ENCODE assay signal across 8 cellular contexts in the genomic region with DNA sequence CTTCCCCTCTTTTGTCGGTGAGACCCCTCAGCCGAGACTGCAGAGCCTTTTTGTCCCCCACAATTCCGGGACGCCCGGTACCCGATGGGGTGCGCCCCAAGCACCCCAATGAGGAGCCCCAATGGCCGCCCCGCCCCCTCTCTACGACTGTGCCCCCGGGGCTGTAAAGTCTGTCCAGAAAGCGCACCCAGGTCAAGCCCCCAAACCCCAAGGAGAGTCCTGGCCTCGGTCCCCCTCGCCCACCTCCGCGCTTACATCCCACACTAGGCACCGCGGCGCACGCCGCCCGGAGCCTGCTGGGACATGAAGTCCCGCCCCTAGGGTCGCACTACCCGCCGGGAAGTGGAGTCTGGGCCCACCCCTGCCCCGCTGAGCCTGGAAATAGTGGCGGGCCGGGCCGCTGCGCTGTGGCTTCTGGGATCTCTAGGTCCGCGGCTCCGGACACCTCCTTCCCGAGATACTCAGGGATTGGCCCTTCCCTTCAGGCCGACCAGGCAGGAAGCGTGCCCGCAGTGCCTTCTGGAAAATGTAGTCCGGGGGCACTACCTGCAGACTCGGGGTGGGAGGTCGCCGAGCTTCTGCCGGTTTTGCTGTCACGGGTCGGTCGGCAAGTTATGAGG. TPM values are rescaled to one million over a fixed set of nuclear protein-coding genes. Genes with fewer than 3 reads are reported as not detected.
DNase-seq lines count a peak whose midpoint lies in the region; ATAC-seq and TF ChIP-seq lines count a peak whose summit lies in the region.

A gene (minus strand): TSS at position 281 of the 620 bp plus-strand sequence. CDS start 442 bp downstream, outside the sequence.

- POLR2A ChIA-PET in RWPE1 (lab: Yijun Ruan, JAX; ENCODE audit: low non-redundant PET) = no interaction called here

- no peaks in the 10 kb centered on the region for H3K9me3 Mint-ChIP-seq in naive B cell
- H3K9me3 Mint-ChIP-seq in stimulated activated effector memory CD8-positive, alpha-beta T cell treated with anti-CD3 and anti-CD28 coated beads, Interleukin-12 subunit alpha, Interleukin-12 subunit beta, amount 100 ng/mL, for 72 hours = no peaks in the 10 kb centered on the region

- DNase-seq in DMS114 treated with DMSO at 0.1 percent for 48 hours (lab: John Stamatoyannopoulos, UW; ENCODE audit: unreplicated experiment) (peak; percentile 95), LHCN-M2 (ENCODE audit: low read depth) (peak; percentile 92), RWPE1 (ENCODE audit: low spot score) (peak; percentile 94), fibroblast of gingiva (ENCODE audit: low read depth) (peak; percentile 93), naive B cell (peak; percentile 73)
- DNase-seq in activated T-helper 1 cell treated with anti-CD3 and anti-CD28 coated beads, Interleukin-2, amount 50 U/mL, for 16 hours (ENCODE audit: low read depth in 1 of 2, low spot score in 1 of 2) = peak; percentile 51 to 68
- peak; percentile 59 to 90 for DNase-seq in stimulated activated effector memory CD8-positive, alpha-beta T cell treated with anti-CD3 and anti-CD28 coated beads, Interleukin-12 subunit alpha, Interleukin-12 subunit beta, amount 100 ng/mL, for 72 hours (ENCODE audit: low spot score in 2 of 2)

- peaks cover 46 to 59% (median 47%) of the 10 kb centered on the region in 3 donors for H3K4me1 Mint-ChIP-seq in naive B cell
- peaks cover 42% of the 10 kb centered on the region for H3K4me1 Mint-ChIP-seq in stimulated activated effector memory CD8-positive, alpha-beta T cell treated with anti-CD3 and anti-CD28 coated beads, Interleukin-12 subunit alpha, Interleukin-12 subunit beta, amount 100 ng/mL, for 72 hours

- H3K27ac Mint-ChIP-seq in naive B cell = peak within 1 kb of the TSS; percentile 86 to 95 (median 93)
- H3K27ac Mint-ChIP-seq in stimulated activated effector memory CD8-positive, alpha-beta T cell treated with anti-CD3 and anti-CD28 coated beads, Interleukin-12 subunit alpha, Interleukin-12 subunit beta, amount 100 ng/mL, for 72 hours = peak within 1 kb of the TSS; percentile 97

- ATAC-seq in GM21786 (IDR thresholded peaks at IDR 0.05; ENCODE audit: unreplicated experiment) = peak; percentile 50
- peak; percentile 82 to 89 for ATAC-seq in naive B cell (ENCODE audit: low read depth in 2 of 2)
- peak; percentile 93 for ATAC-seq in stimulated activated effector memory CD8-positive, alpha-beta T cell treated with anti-CD3 and anti-CD28 coated beads, Interleukin-12 subunit alpha, Interleukin-12 subunit beta, amount 100 ng/mL, for 72 hours

- CTCF ChIA-PET in RWPE1 (lab: Yijun Ruan, JAX) = interaction anchor here (0.7 to 0.8 kb wide), 3 partner anchors 28 to 71 kb away, joined by 3 to 6 read pairs (median 3); no protein-coding TSS in a partner anchor

- H3K27me3 Mint-ChIP-seq in naive B cell = no peaks in the 10 kb centered on the region

- TF ChIP-seq CTCF in RWPE1 (conservative IDR thresholded peaks at IDR 0.05; ENCODE audit: low read depth) = no peak

- H3K27ac ChIP-seq in RWPE1 = peak within 1 kb of the TSS; percentile 80

- H3K4me3 Mint-ChIP-seq in naive B cell = peak within 1 kb of the TSS; percentile 91 to 99 (median 96)
- peak within 1 kb of the TSS; percentile 98 for H3K4me3 Mint-ChIP-seq in stimulated activated effector memory CD8-positive, alpha-beta T cell treated with anti-CD3 and anti-CD28 coated beads, Interleukin-12 subunit alpha, Interleukin-12 subunit beta, amount 100 ng/mL, for 72 hours

- peaks cover 0 to 18% of the 10 kb centered on the region in 2 donors for H3K36me3 Mint-ChIP-seq in naive B cell
- peaks cover 13% of the 10 kb centered on the region for H3K36me3 Mint-ChIP-seq in stimulated activated effector memory CD8-positive, alpha-beta T cell treated with anti-CD3 and anti-CD28 coated beads, Interleukin-12 subunit alpha, Interleukin-12 subunit beta, amount 100 ng/mL, for 72 hours

RNA-seq across cellular contexts. Expression of the gene that starts here (rescaled TPM):
- total RNA-seq in LHCN-M2 (2014; rRNA removed) = 19.8 and 25.3 TPM in 2 replicates
- 19.2 TPM for polyA plus RNA-seq in LHCN-M2 (2012)
- polyA plus RNA-seq in naive B cell (ENCODE audit: low read depth in 6 of 6) = 10 to 100 TPM; 12.3 to 49.5 (median 27.4) TPM

Comparison
In these comparisons a context has a peak if more than half of its experiments do, and no peak if none do; other contexts are left out.
1. Peak in every context shown above with its lines: DNase-seq, ATAC-seq and H3K27ac ChIP-seq.